ENCODE assay signal across 15 cellular contexts in the genomic region with DNA sequence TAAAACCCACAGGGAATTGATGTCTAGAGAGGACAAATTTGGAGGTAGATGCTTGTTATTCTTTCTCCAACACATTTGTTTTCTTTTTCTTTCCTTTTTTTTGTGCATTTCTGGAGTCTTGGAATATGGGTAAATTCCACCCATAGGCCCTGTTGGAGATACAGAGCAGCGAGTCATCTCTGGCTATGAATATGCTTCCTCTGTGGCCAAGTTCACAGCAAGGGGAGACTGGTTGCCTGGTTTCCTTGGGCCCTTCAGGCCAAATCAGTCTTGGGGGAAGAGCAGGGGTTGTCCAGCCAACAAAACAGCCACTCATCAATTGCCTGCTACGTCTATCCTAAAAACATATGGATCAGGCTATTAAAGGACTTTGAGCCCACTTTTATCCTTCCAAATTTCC. TPM values are rescaled to one million over a fixed set of nuclear protein-coding genes. Genes with fewer than 3 reads are reported as not detected.
DNase-seq lines count a peak whose midpoint lies in the region; ATAC-seq, FAIRE-seq and TF ChIP-seq lines count a peak whose summit lies in the region.
"Had no signal": no experiment of that assay in that cellular context is flagged by ENCODE, and none has a peak within 500 bp of the region (broad histone marks: within the 10 kb centered on the region; RNA-seq: fewer than 3 reads in every experiment).

No MANE protein-coding gene starts in this region.

- no peak for FAIRE-seq in HepG2 (lab: Jason Lieb, UNC)

- H3K9ac ChIP-seq in GM23248, result no peak overlapping the region
- no peak overlapping the region for H3K9ac ChIP-seq in HepG2 (ENCODE audit: insufficient read depth, low read depth, low read length)

- H3K4me2 ChIP-seq in GM23248 (ENCODE audit: unreplicated experiment), result peak overlapping the region; percentile 48
- H3K4me2 ChIP-seq in HepG2 (ENCODE audit: low read depth, low read length), result no peak overlapping the region

- WGBS in GM23248 (ENCODE audit: low coverage in 1 of 2, low lambda C conversion rate in 2 of 2, missing lambda C conversion rate in 2 of 2), 2 experiments, result 83 to 84% methylated on average over 2 of the region's 2 CpGs
- 96% methylated on average over 2 of the region's 2 CpGs for WGBS in HepG2 (ENCODE audit: low lambda C conversion rate)
- WGBS in stomach, 5 donors, result 90 to 98% (median 93%) methylated on average over 2 of the region's 2 CpGs

- in situ Hi-C loops in GM23248 (cut with MboI) (no loop called here), HepG2 (cut with HindIII; ENCODE audit: extremely low pct_ligation_motif_present, low pct_unique_long_range_greater_than_20kb) (no loop called here)

- no TSS peak for BruUV-seq in HepG2 (replicated peaks; lab: Mats Ljungman, UMichigan)

- peaks cover 27% of the 10 kb centered on the region for H3F3A ChIP-seq in GM23248 (ENCODE audit: insufficient read depth)

- H2AFZ ChIP-seq in GM23248, result no peak overlapping the region
- no peak overlapping the region for H2AFZ ChIP-seq in HepG2 (ENCODE audit: low read length)

- POLR2A ChIA-PET in HepG2 (lab: Yijun Ruan, JAX), result no interaction called here

- no peak for TF ChIP-seq EP300 in HepG2 (IDR thresholded peaks at IDR 0.05; ENCODE audit: low read depth in 2 of 2, low read length in 2 of 2)
- no peak for TF ChIP-seq EP300 in HepG2 (CRISPR knock-in tag; IDR thresholded peaks at IDR 0.05; ENCODE audit: borderline replicate concordance)
- no peak for TF ChIP-seq EP300 in stomach (IDR thresholded peaks at IDR 0.05)

- H3K4me1 ChIP-seq in GM23248 (ENCODE audit: insufficient read depth), result peaks cover 44% of the 10 kb centered on the region
- no peaks in the 10 kb centered on the region for H3K4me1 ChIP-seq in HepG2 (ENCODE audit: insufficient read depth, low read length)
- peaks cover 0 to 41% (median 5%) of the 10 kb centered on the region in 4 donors for H3K4me1 ChIP-seq in stomach
- H3K4me1 ChIP-seq: Caco-2, colonic mucosa, psoas muscle, testis had no signal

- DNase-seq in AG09319 (ENCODE audit: extremely low read depth, low read depth) (peak; percentile 0), GM23248 (peak; percentile 76), iris pigment epithelial cell (ENCODE audit: low read depth) (peak; percentile 60), HepG2 (ENCODE audit: low spot score) (no peak), stomach (no peak), NCI-H446 (lab: John Stamatoyannopoulos, UW) (no peak)
- DNase-seq: activated T-cell treated with anti-CD3 and anti-CD28 coated beads, Interleukin-2, amount 50 U/mL, for 1 hour; Caco-2; colonic mucosa; mesendoderm; psoas muscle; testis had no signal

- H3K27ac ChIP-seq in GM23248, result peak overlapping the region; percentile 66
- H3K27ac ChIP-seq in HepG2 (ENCODE audit: extremely low read length, insufficient read depth, low read length), result no peak overlapping the region
- H3K27ac ChIP-seq in stomach, result no peak overlapping the region
- H3K27ac ChIP-seq: colonic mucosa, HL-60, psoas muscle, testis had no signal

- no peak overlapping the region for H3K4me3 Mint-ChIP-seq in activated naive CD8-positive, alpha-beta T cell

- no peaks in the 10 kb centered on the region for H3K27me3 Mint-ChIP-seq in activated naive CD8-positive, alpha-beta T cell

- no peaks in the 10 kb centered on the region; the same call in 1 of the 2 replicates for H3K9me2 ChIP-seq in GM23248 (ENCODE audit: insufficient read depth)

- H3K79me2 ChIP-seq in GM23248 (ENCODE audit: insufficient read depth) (peaks cover 79% of the 10 kb centered on the region), HepG2 (ENCODE audit: insufficient read depth, low read length) (no peaks in the 10 kb centered on the region)

- ATAC-seq in HepG2, result no peak
- no peak for ATAC-seq in GM18867 (IDR thresholded peaks at IDR 0.05; ENCODE audit: unreplicated experiment)
- ATAC-seq: psoas muscle had no signal

- no peaks in the 10 kb centered on the region for H3K9me3 Mint-ChIP-seq in activated naive CD8-positive, alpha-beta T cell (ENCODE audit: low read depth)

- no peaks in the 10 kb centered on the region for H3K9me3 ChIP-seq in GM23248 (ENCODE audit: low read depth)
- no peaks in the 10 kb centered on the region for H3K9me3 ChIP-seq in HepG2 (ENCODE audit: low read length)
- no peaks in the 10 kb centered on the region for H3K9me3 ChIP-seq in stomach
- H3K9me3 ChIP-seq: Caco-2, colonic mucosa, psoas muscle, testis had no signal

- H3K36me3 ChIP-seq in GM23248 (ENCODE audit: low read depth) (peaks cover 44% of the 10 kb centered on the region), HepG2 (replicated peaks in 1 of 2; ENCODE audit: control insufficient read depth in 1 of 2, insufficient read depth in 2 of 2, low read length in 2 of 2) (peaks cover 2 to 10% of the 10 kb centered on the region in 2 experiments; a peak in 4 of 5 replicates), stomach (peaks cover 22 to 61% (median 58%) of the 10 kb centered on the region in 4 donors)
- H3K36me3 ChIP-seq: colonic mucosa had no signal

- peaks cover 27% of the 10 kb centered on the region for H3K36me3 Mint-ChIP-seq in activated naive CD8-positive, alpha-beta T cell

- TF ChIP-seq POLR2A in HepG2 (IDR thresholded peaks at IDR 0.05; ENCODE audit: insufficient read depth in 1 of 2, low read depth in 2 of 2, low read length in 2 of 2) (no peak), stomach (IDR thresholded peaks at IDR 0.05) (no peak)

- TF ChIP-seq RAD21 in HepG2 (CRISPR knock-in tag; IDR thresholded peaks at IDR 0.05), result no peak

- peaks cover 78% of the 10 kb centered on the region for H3K4me1 Mint-ChIP-seq in activated naive CD8-positive, alpha-beta T cell (ENCODE audit: low read depth)

- peak overlapping the region; percentile 30 for H3K27ac Mint-ChIP-seq in activated naive CD8-positive, alpha-beta T cell

- H4K20me1 ChIP-seq in GM23248 (ENCODE audit: insufficient read depth), result no peaks in the 10 kb centered on the region
- no peaks in the 10 kb centered on the region for H4K20me1 ChIP-seq in HepG2 (ENCODE audit: insufficient read depth, low read length)

- H3K4me3 ChIP-seq in GM23248 (no peak overlapping the region), HepG2 (replicated peaks in 1 of 3; ENCODE audit: insufficient read depth in 1 of 3, low read depth in 2 of 3, low read length in 3 of 3) (no peak overlapping the region), stomach (no peak overlapping the region)
- H3K4me3 ChIP-seq: colonic mucosa, psoas muscle, testis had no signal

- no peak for TF ChIP-seq CTCF in AG09319 (IDR thresholded peaks at IDR 0.05; ENCODE audit: low read depth, low read length)
- no peak for TF ChIP-seq CTCF in HepG2 (CRISPR knock-in tag; IDR thresholded peaks at IDR 0.05)
- no peak for TF ChIP-seq CTCF in stomach (IDR thresholded peaks at IDR 0.05)

- CTCF ChIA-PET in HepG2 (lab: Yijun Ruan, JAX; ENCODE audit: low intra/inter-chr PET ratio, low total read pairs), result no interaction called here

- intact Hi-C loops in HepG2 (cut with micrococcal nuclease; ENCODE audit: unreplicated experiment) (no loop called here), stomach (cut with DNase I; ENCODE audit: low total_unique reads) (no loop called here)

- H3K27me3 ChIP-seq in GM23248 (replicated peaks; ENCODE audit: insufficient read depth), result no peaks in the 10 kb centered on the region
- H3K27me3 ChIP-seq in HepG2 (ENCODE audit: control insufficient read depth in 1 of 2, insufficient read depth in 2 of 2, low read length in 2 of 2), result no peaks in the 10 kb centered on the region
- no peaks in the 10 kb centered on the region for H3K27me3 ChIP-seq in stomach
- H3K27me3 ChIP-seq: colonic mucosa, testis had no signal

TF ChIP-seq in HepG2, 621 proteins besides CTCF, POLR2A, EP300 and RAD21 (continues in another document):
- TF ChIP-seq ZNF816 (CRISPR knock-in tag; IDR thresholded peaks at IDR 0.05; ENCODE audit: borderline replicate concordance), result no peak
- no peak for TF ChIP-seq TCF7 (IDR thresholded peaks at IDR 0.05; ENCODE audit: low read depth)
- TF ChIP-seq TFE3 (CRISPR knock-in tag; IDR thresholded peaks at IDR 0.05), result no peak

RNA-seq across cellular contexts. Expression of gene SP100, which starts 27.5 kb away (rescaled TPM):
- total RNA-seq in GM23248 (2014; rRNA removed; shearing (Covaris generic)), result 73.5 and 75.8 TPM in 2 replicates
- polyA plus RNA-seq in GM23248 (2016; fragmentation: Nextera tagmentation; extraction: Ambion mirVana) (108 TPM in 2 replicates), HepG2 (2011; rRNA removed) (12.6 and 13.2 TPM in 2 replicates), stomach (10 to 100 TPM; 36.5 to 58.8 (median 40.8) TPM)
- total RNA-seq in HepG2 (2016; rRNA removed; fragmentation: Illumina TruSeq; extraction: Trizol) (13.6 and 16.5 TPM in 2 replicates), stomach (100 to 1,000 TPM in 2 of 5 donors, 10 to 100 TPM in 3; 11.0 to 168 (median 96.8) TPM)
- total RNA-seq in HepG2 (2016; cell fraction: cytosol; rRNA removed; fragmentation: Illumina TruSeq; extraction: Trizol; ENCODE audit: low read depth), result 22.2 and 28.9 TPM in 2 replicates
- 14.4 and 15.9 TPM in 2 replicates for total RNA-seq in HepG2 (2016; cell fraction: insoluble cytoplasmic fraction; rRNA removed; fragmentation: Illumina TruSeq; extraction: Trizol)
- total RNA-seq in HepG2 (2016; cell fraction: membrane; rRNA removed; fragmentation: Illumina TruSeq; extraction: Trizol), result 16.9 and 18.4 TPM in 2 replicates
- total RNA-seq in HepG2 (2016; cell fraction: nucleus; rRNA removed; fragmentation: Illumina TruSeq; extraction: Trizol), result 18.7 and 19.2 TPM in 2 replicates
- 4.5 and 9.2 TPM in 2 replicates for polyA plus RNA-seq in HepG2 (2011; cell fraction: cytosol; rRNA removed)
- 10.7 and 15.6 TPM in 2 replicates for polyA plus RNA-seq in HepG2 (2011; cell fraction: nucleus; rRNA removed)
- 12.7 and 18.2 TPM in 2 replicates for polyA plus RNA-seq in HepG2 (2012)
- polyA plus RNA-seq in HepG2 (2016; cell fraction: cytosol; fragmentation: Illumina TruSeq; extraction: Trizol; ENCODE audit: low read depth), result 4.0 and 5.2 TPM in 2 replicates
- polyA plus RNA-seq in HepG2 (2016; cell fraction: insoluble cytoplasmic fraction; fragmentation: Illumina TruSeq; extraction: Trizol; ENCODE audit: low read depth), result 14.5 and 15.9 TPM in 2 replicates
- 5.8 and 6.2 TPM in 2 replicates for polyA plus RNA-seq in HepG2 (2016; cell fraction: membrane; fragmentation: Illumina TruSeq; extraction: Trizol; ENCODE audit: low read depth)
- 19.8 and 29.2 TPM in 2 replicates for polyA plus RNA-seq in HepG2 (2016; cell fraction: nucleus; fragmentation: Illumina TruSeq; extraction: Trizol; ENCODE audit: insufficient read depth, low read depth)
- polyA minus RNA-seq in HepG2 (2011; rRNA and poly(A)+ RNA removed; ENCODE audit: low replicate concordance), result 7.7 and 15.4 TPM in 2 replicates
- 7.0 and 9.0 TPM in 2 replicates for polyA minus RNA-seq in HepG2 (2011; cell fraction: cytosol; rRNA and poly(A)+ RNA removed)
- polyA minus RNA-seq in HepG2 (2011; cell fraction: nucleus; rRNA and poly(A)+ RNA removed), result 40.8 and 50.2 TPM in 2 replicates

Comparison
In these comparisons a context has a peak if more than half of its experiments do, and no peak if none do; other contexts are left out.
1. DNase-seq: peak in AG09319 (single experiment), GM23248 (single experiment) and iris pigment epithelial cell (single experiment); none in HepG2 (single experiment), stomach (single experiment) and NCI-H446 (0 of 2).